ENCODE assay signal across 13 cellular contexts in the genomic region with DNA sequence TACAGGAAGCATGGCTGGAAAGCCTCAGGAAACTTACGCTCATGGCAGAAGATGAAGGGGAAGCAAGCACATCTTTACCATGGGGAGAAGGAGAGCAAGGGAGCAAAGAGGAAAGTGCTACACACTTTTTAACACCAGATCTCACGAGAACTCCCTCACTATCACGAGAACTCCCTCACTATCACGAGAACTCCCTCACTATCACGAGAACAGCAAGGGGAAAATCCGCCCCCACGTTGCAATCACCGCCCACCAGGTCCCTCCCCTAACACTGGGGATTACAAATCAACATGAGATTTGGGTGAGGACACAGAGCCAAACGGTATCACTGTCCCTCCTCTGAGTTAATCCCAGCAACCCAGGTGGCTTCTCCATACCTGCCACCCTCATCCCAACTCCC.
"Had no signal": no experiment of that assay in that cellular context is flagged by ENCODE, and none has a peak within 500 bp of the region (broad histone marks: within the 10 kb centered on the region; RNA-seq: fewer than 3 reads in every experiment).

No MANE protein-coding gene starts in this region.

- DNase-seq: activated CD4-positive, alpha-beta memory T cell treated with anti-CD3 and anti-CD28 coated beads, Interleukin-2, amount 10 ng/mL, durations not matched to agents 7 days and 5 days; activated CD4-positive, alpha-beta T cell treated with anti-CD3 and anti-CD28 coated beads for 36 hours; activated T-cell treated with anti-CD3 and anti-CD28 coated beads, Interleukin-2, amount 50 U/mL, for 72 hours; effector CD4-positive, alpha-beta T cell; kidney glomerular epithelial cell; naive thymus-derived CD4-positive, alpha-beta T cell; right lobe of liver; stimulated activated CD4-positive, alpha-beta T cell treated with anti-CD3 and anti-CD28 coated beads, Interleukin-2, amount 100 ng/mL, for 24 hours; stimulated activated naive B cell treated with anti-CD40 and anti-IgM and Interleukin-4, amounts not matched to agents 10 μg/mL and 1 μg/mL and 100 μg/mL, for 72 hours; T1000 had no signal

- ATAC-seq: activated CD4-positive, alpha-beta T cell treated with anti-CD3 and anti-CD28 coated beads for 36 hours; activated T-cell treated with anti-CD3 and anti-CD28 coated beads, Interleukin-2, amount 50 U/mL, for 72 hours; naive thymus-derived CD4-positive, alpha-beta T cell; stimulated activated naive B cell treated with anti-CD40 and anti-IgM and Interleukin-4, amounts not matched to agents 10 μg/mL and 1 μg/mL and 100 μg/mL, for 72 hours had no signal

- H3K27ac Mint-ChIP-seq: activated CD4-positive, alpha-beta memory T cell treated with anti-CD3 and anti-CD28 coated beads, Interleukin-2, amount 10 ng/mL, durations not matched to agents 7 days and 5 days; activated CD4-positive, alpha-beta T cell treated with anti-CD3 and anti-CD28 coated beads for 36 hours; activated T-cell treated with anti-CD3 and anti-CD28 coated beads, Interleukin-2, amount 50 U/mL, for 72 hours; naive thymus-derived CD4-positive, alpha-beta T cell; stimulated activated naive B cell treated with anti-CD40 and anti-IgM and Interleukin-4, amounts not matched to agents 10 μg/mL and 1 μg/mL and 100 μg/mL, for 72 hours had no signal

- H3K9me3 ChIP-seq: prostate gland, right lobe of liver had no signal

- H3K27me3 Mint-ChIP-seq: activated CD4-positive, alpha-beta memory T cell treated with anti-CD3 and anti-CD28 coated beads, Interleukin-2, amount 10 ng/mL, durations not matched to agents 7 days and 5 days had no signal

- H3K4me1 ChIP-seq: prostate gland, right lobe of liver had no signal

- H3K27me3 ChIP-seq: right lobe of liver had no signal

- H3K4me3 Mint-ChIP-seq: activated CD4-positive, alpha-beta memory T cell treated with anti-CD3 and anti-CD28 coated beads, Interleukin-2, amount 10 ng/mL, durations not matched to agents 7 days and 5 days; activated CD4-positive, alpha-beta T cell treated with anti-CD3 and anti-CD28 coated beads for 36 hours; activated T-cell treated with anti-CD3 and anti-CD28 coated beads, Interleukin-2, amount 50 U/mL, for 72 hours; naive thymus-derived CD4-positive, alpha-beta T cell; stimulated activated naive B cell treated with anti-CD40 and anti-IgM and Interleukin-4, amounts not matched to agents 10 μg/mL and 1 μg/mL and 100 μg/mL, for 72 hours had no signal

- H3K4me1 Mint-ChIP-seq: activated CD4-positive, alpha-beta memory T cell treated with anti-CD3 and anti-CD28 coated beads, Interleukin-2, amount 10 ng/mL, durations not matched to agents 7 days and 5 days; activated CD4-positive, alpha-beta T cell treated with anti-CD3 and anti-CD28 coated beads for 36 hours had no signal

- H3K36me3 ChIP-seq: prostate gland, right lobe of liver, tibial nerve had no signal

- H3K9me3 Mint-ChIP-seq: activated T-cell treated with anti-CD3 and anti-CD28 coated beads, Interleukin-2, amount 50 U/mL, for 72 hours; stimulated activated naive B cell treated with anti-CD40 and anti-IgM and Interleukin-4, amounts not matched to agents 10 μg/mL and 1 μg/mL and 100 μg/mL, for 72 hours had no signal

- H3K4me3 ChIP-seq: prostate gland, right lobe of liver, tibial nerve had no signal

- H3K36me3 Mint-ChIP-seq: naive thymus-derived CD4-positive, alpha-beta T cell; stimulated activated naive B cell treated with anti-CD40 and anti-IgM and Interleukin-4, amounts not matched to agents 10 μg/mL and 1 μg/mL and 100 μg/mL, for 72 hours had no signal

- H3K27ac ChIP-seq: prostate gland, right lobe of liver, VCaP had no signal
